ENCODE assay signal across 9 cellular contexts in the genomic region with DNA sequence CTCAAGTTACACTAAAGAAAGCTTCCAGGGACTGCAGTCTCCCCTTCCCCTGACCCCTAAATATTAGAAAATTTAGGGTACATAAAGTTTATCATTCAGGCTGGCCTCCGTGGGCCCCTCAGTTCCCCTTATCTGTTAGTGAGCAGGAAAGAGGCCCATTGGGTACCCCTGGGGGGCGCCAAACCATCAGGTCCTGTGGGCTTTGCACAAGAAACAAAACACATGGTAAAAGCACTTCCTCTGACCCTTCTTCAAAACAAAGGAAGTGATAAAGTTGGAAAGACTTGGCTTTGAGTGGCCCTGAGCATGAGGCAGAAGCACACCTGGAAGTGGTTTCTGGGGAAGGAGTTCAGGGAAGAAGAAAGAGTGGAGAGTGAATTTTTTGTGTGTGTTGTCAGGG.
DNase-seq lines count a peak whose midpoint lies in the region; ATAC-seq and TF ChIP-seq lines count a peak whose summit lies in the region.
"Had no signal": no experiment of that assay in that cellular context is flagged by ENCODE, and none has a peak within 500 bp of the region (broad histone marks: within the 10 kb centered on the region; RNA-seq: fewer than 3 reads in every experiment).

No MANE protein-coding gene starts in this region.

- H3K14ac ChIP-seq in neuronal stem cell (ENCODE audit: low read length), result no peak overlapping the region

- peaks cover 5% of the 10 kb centered on the region for H3K4me1 Mint-ChIP-seq in activated T-cell treated with anti-CD3 and anti-CD28 coated beads, Interleukin-2, amount 50 U/mL, for 72 hours (ENCODE audit: low read depth)
- no peaks in the 10 kb centered on the region for H3K4me1 Mint-ChIP-seq in activated T-cell treated with anti-CD3 and anti-CD28 coated beads, Interleukin-2, amount 50 U/mL, for 24 hours (ENCODE audit: low read depth)
- H3K4me1 Mint-ChIP-seq in chondrocyte (ENCODE audit: low read depth), result peaks cover 11% of the 10 kb centered on the region
- no peaks in the 10 kb centered on the region for H3K4me1 Mint-ChIP-seq in CD8-positive, alpha-beta memory T cell

- H2BK5ac ChIP-seq in neuronal stem cell (ENCODE audit: low read length), result no peak overlapping the region

- H3K27me3 Mint-ChIP-seq in activated T-cell treated with anti-CD3 and anti-CD28 coated beads, Interleukin-2, amount 50 U/mL, for 72 hours (ENCODE audit: low read depth), result no peaks in the 10 kb centered on the region
- H3K27me3 Mint-ChIP-seq in activated T-cell treated with anti-CD3 and anti-CD28 coated beads, Interleukin-2, amount 50 U/mL, for 24 hours, result no peaks in the 10 kb centered on the region
- H3K27me3 Mint-ChIP-seq in chondrocyte (ENCODE audit: low read depth), result no peaks in the 10 kb centered on the region
- no peaks in the 10 kb centered on the region for H3K27me3 Mint-ChIP-seq in CD8-positive, alpha-beta memory T cell
- H3K27me3 Mint-ChIP-seq: activated naive CD8-positive, alpha-beta T cell had no signal

- WGBS in neuronal stem cell (ENCODE audit: extremely low coverage in 2 of 2, insufficient read length in 2 of 2, insufficient replicate concordance in 1 of 2), 2 donors, result no CpG with 5 or more reads among the region's 2 CpGs

- no peak overlapping the region for H2BK15ac ChIP-seq in neuronal stem cell (ENCODE audit: low read length)

- no peak overlapping the region for H3K27ac ChIP-seq in neuronal stem cell (replicated peaks; ENCODE audit: low read length)
- H3K27ac ChIP-seq in CD8-positive, alpha-beta memory T cell (ENCODE audit: low read depth, low read length), result no peak overlapping the region

- H3K36me3 ChIP-seq in neuronal stem cell (replicated peaks in 1 of 2; ENCODE audit: control insufficient read depth in 2 of 2, insufficient read depth in 2 of 2, low read length in 2 of 2), result no peaks in the 10 kb centered on the region
- H3K36me3 ChIP-seq in CD8-positive, alpha-beta memory T cell (ENCODE audit: insufficient read depth, low read length), result no peaks in the 10 kb centered on the region

- no peak overlapping the region for H3K9ac ChIP-seq in neuronal stem cell (ENCODE audit: low read depth, low read length, poor library complexity)

- no peak overlapping the region for H3K4me2 ChIP-seq in neuronal stem cell (ENCODE audit: insufficient read depth, low read length, poor library complexity, severe bottlenecking)

- no peak overlapping the region for H2BK12ac ChIP-seq in neuronal stem cell (ENCODE audit: low read length)

- POLR2A ChIA-PET in CD8-positive, alpha-beta memory T cell (lab: Charles Lee), result no interaction called here

- H2AFZ ChIP-seq in neuronal stem cell (ENCODE audit: low read length), result peak overlapping the region; percentile 79

- H3K9me3 ChIP-seq in neuronal stem cell (replicated peaks in 1 of 2; ENCODE audit: control insufficient read depth in 2 of 2, insufficient read depth in 1 of 2, low read depth in 1 of 2, low read length in 2 of 2), result peaks cover 0 to 6% of the 10 kb centered on the region in 2 donors
- H3K9me3 ChIP-seq in CD8-positive, alpha-beta memory T cell (ENCODE audit: low read length), result no peaks in the 10 kb centered on the region

- no peak overlapping the region for H2BK120ac ChIP-seq in neuronal stem cell (ENCODE audit: low read depth, low read length)

- H3K23ac ChIP-seq in neuronal stem cell (ENCODE audit: low read depth, low read length, poor library complexity), result no peak overlapping the region

- no peaks in the 10 kb centered on the region for H3K36me3 Mint-ChIP-seq in activated T-cell treated with anti-CD3 and anti-CD28 coated beads, Interleukin-2, amount 50 U/mL, for 72 hours (ENCODE audit: insufficient read depth in 2 of 2)
- H3K36me3 Mint-ChIP-seq in activated T-cell treated with anti-CD3 and anti-CD28 coated beads, Interleukin-2, amount 50 U/mL, for 24 hours (ENCODE audit: low read depth), result no peaks in the 10 kb centered on the region
- no peaks in the 10 kb centered on the region for H3K36me3 Mint-ChIP-seq in chondrocyte (ENCODE audit: low read depth)
- peaks cover 0 to 13% (median 4%) of the 10 kb centered on the region in 3 donors for H3K36me3 Mint-ChIP-seq in CD8-positive, alpha-beta memory T cell

- H2AK5ac ChIP-seq in neuronal stem cell (ENCODE audit: low read depth, low read length), result no peak overlapping the region

- no peaks in the 10 kb centered on the region for H3K79me1 ChIP-seq in neuronal stem cell (ENCODE audit: low read depth, low read length)

- CTCF ChIA-PET in CD8-positive, alpha-beta memory T cell (lab: Charles Lee), result no interaction called here

- no peak overlapping the region for H4K91ac ChIP-seq in neuronal stem cell (ENCODE audit: low read depth, low read length, poor library complexity)

- H4K8ac ChIP-seq in neuronal stem cell (ENCODE audit: low read depth, low read length), result no peak overlapping the region

- peak; percentile 23 to 45 for DNase-seq in activated T-cell treated with anti-CD3 and anti-CD28 coated beads, Interleukin-2, amount 50 U/mL, for 72 hours
- no peak for DNase-seq in activated T-cell treated with anti-CD3 and anti-CD28 coated beads, Interleukin-2, amount 50 U/mL, for 24 hours
- DNase-seq in NCI-H2081 treated with DMSO at 0.1 percent for 48 hours (lab: John Stamatoyannopoulos, UW), result peak; percentile 8
- no peak for DNase-seq in chondrocyte (ENCODE audit: low spot score)
- peak; percentile 17 for DNase-seq in neuronal stem cell (ENCODE audit: low spot score)
- DNase-seq in CD8-positive, alpha-beta memory T cell, result no peak

- no peaks in the 10 kb centered on the region for H3K4me1 ChIP-seq in neuronal stem cell (ENCODE audit: control insufficient read depth in 2 of 2, insufficient read depth in 1 of 2, low read depth in 1 of 2, low read length in 2 of 2)
- H3K4me1 ChIP-seq in CD8-positive, alpha-beta memory T cell (ENCODE audit: insufficient read depth, low read length), result no peaks in the 10 kb centered on the region

- no peaks in the 10 kb centered on the region for H3K9me3 Mint-ChIP-seq in activated T-cell treated with anti-CD3 and anti-CD28 coated beads, Interleukin-2, amount 50 U/mL, for 72 hours
- H3K9me3 Mint-ChIP-seq in activated T-cell treated with anti-CD3 and anti-CD28 coated beads, Interleukin-2, amount 50 U/mL, for 24 hours, result no peaks in the 10 kb centered on the region
- H3K9me3 Mint-ChIP-seq in chondrocyte (ENCODE audit: low read depth), result peaks cover 5% of the 10 kb centered on the region
- H3K9me3 Mint-ChIP-seq in CD8-positive, alpha-beta memory T cell, result peaks cover 0 to 5% (median 5%) of the 10 kb centered on the region in 5 donors

- H3K27me3 ChIP-seq in neuronal stem cell (ENCODE audit: control insufficient read depth in 3 of 3, insufficient read depth in 3 of 3, low read depth in 1 of 3, low read length in 3 of 3), result no peaks in the 10 kb centered on the region
- H3K27me3 ChIP-seq in CD8-positive, alpha-beta memory T cell (ENCODE audit: insufficient read depth, low read length, poor library complexity, severe bottlenecking), result no peaks in the 10 kb centered on the region

- TF ChIP-seq CTCF in chondrocyte (IDR thresholded peaks at IDR 0.05), result peak; percentile 74

- H3K4me3 ChIP-seq in neuronal stem cell (ENCODE audit: low read length in 2 of 2), result no peak overlapping the region
- no peak overlapping the region for H3K4me3 ChIP-seq in CD8-positive, alpha-beta memory T cell (ENCODE audit: low read length)

- no peak overlapping the region for H3K4me3 Mint-ChIP-seq in activated T-cell treated with anti-CD3 and anti-CD28 coated beads, Interleukin-2, amount 50 U/mL, for 72 hours
- no peak overlapping the region for H3K4me3 Mint-ChIP-seq in activated T-cell treated with anti-CD3 and anti-CD28 coated beads, Interleukin-2, amount 50 U/mL, for 24 hours
- H3K4me3 Mint-ChIP-seq in chondrocyte (ENCODE audit: unreplicated experiment), result no peak overlapping the region
- no peak overlapping the region for H3K4me3 Mint-ChIP-seq in CD8-positive, alpha-beta memory T cell
- H3K4me3 Mint-ChIP-seq: activated naive CD8-positive, alpha-beta T cell had no signal

- H3K18ac ChIP-seq in neuronal stem cell (ENCODE audit: low read length), result no peak overlapping the region

- no peak for ATAC-seq in activated T-cell treated with anti-CD3 and anti-CD28 coated beads, Interleukin-2, amount 50 U/mL, for 72 hours (replicated peaks in 1 of 2)
- ATAC-seq in HG03097 (IDR thresholded peaks at IDR 0.05; ENCODE audit: low FRiP score, unreplicated experiment) (no peak), HG03159 (IDR thresholded peaks at IDR 0.05; ENCODE audit: unreplicated experiment) (no peak)

- H3K27ac Mint-ChIP-seq in activated T-cell treated with anti-CD3 and anti-CD28 coated beads, Interleukin-2, amount 50 U/mL, for 72 hours, result no peak overlapping the region
- H3K27ac Mint-ChIP-seq in activated T-cell treated with anti-CD3 and anti-CD28 coated beads, Interleukin-2, amount 50 U/mL, for 24 hours, result no peak overlapping the region
- H3K27ac Mint-ChIP-seq in chondrocyte (ENCODE audit: unreplicated experiment), result no peak overlapping the region
- H3K27ac Mint-ChIP-seq in CD8-positive, alpha-beta memory T cell, result no peak overlapping the region
- H3K27ac Mint-ChIP-seq: activated naive CD8-positive, alpha-beta T cell had no signal

- H3K4ac ChIP-seq in neuronal stem cell (ENCODE audit: low read length), result no peak overlapping the region

Comparison
In these comparisons a context has a peak if more than half of its experiments do, and no peak if none do; other contexts are left out.
1. DNase-seq: peak in activated T-cell treated with anti-CD3 and anti-CD28 coated beads, Interleukin-2, amount 50 U/mL, for 72 hours (2 of 2), NCI-H2081 treated with DMSO at 0.1 percent for 48 hours (single experiment) and neuronal stem cell (single experiment); none in activated T-cell treated with anti-CD3 and anti-CD28 coated beads, Interleukin-2, amount 50 U/mL, for 24 hours (single experiment), chondrocyte (single experiment) and CD8-positive, alpha-beta memory T cell (0 of 5).